21 cellular contexts compared by ENCODE assay signal in genomic region chr9:15355669-15356068, GRCh38. TPM values are rescaled to one million over a fixed set of nuclear protein-coding genes. Genes with fewer than 3 reads are reported as not detected.
DNase-seq lines count a peak whose midpoint lies in the region; ATAC-seq, FAIRE-seq and TF ChIP-seq lines count a peak whose summit lies in the region.
"Had no signal": no experiment of that assay in that cellular context is flagged by ENCODE, and none has a peak within 500 bp of the region (broad histone marks: within the 10 kb centered on the region; RNA-seq: fewer than 3 reads in every experiment).

No MANE protein-coding gene starts in this region.

- H3K4me1 ChIP-seq in HepG2 (ENCODE audit: insufficient read depth, low read length) (peaks cover 69% of the 10 kb centered on the region), right lobe of liver (no peaks in the 10 kb centered on the region), iPS-15b (ENCODE audit: control insufficient read depth, insufficient read depth, low read length) (peaks cover 12% of the 10 kb centered on the region), smooth muscle cell (ENCODE audit: low read depth) (no peaks in the 10 kb centered on the region), heart right ventricle (no peaks in the 10 kb centered on the region)
- H3K4me1 ChIP-seq: Peyer's patch had no signal

- FAIRE-seq in HepG2 (lab: Jason Lieb, UNC) = no peak

- H3K4me2 ChIP-seq in HepG2 (ENCODE audit: low read depth, low read length) (no peak overlapping the region), smooth muscle cell (no peak overlapping the region)

- H3K27me3 ChIP-seq in HepG2 (ENCODE audit: control insufficient read depth in 1 of 2, insufficient read depth in 2 of 2, low read length in 2 of 2) = no peaks in the 10 kb centered on the region
- no peaks in the 10 kb centered on the region for H3K27me3 ChIP-seq in right lobe of liver
- no peaks in the 10 kb centered on the region for H3K27me3 ChIP-seq in iPS-15b (ENCODE audit: control insufficient read depth, insufficient read depth, low read length)
- H3K27me3 ChIP-seq in smooth muscle cell (ENCODE audit: low read depth) = no peaks in the 10 kb centered on the region
- no peaks in the 10 kb centered on the region for H3K27me3 ChIP-seq in heart right ventricle
- H3K27me3 ChIP-seq: Peyer's patch had no signal

- no TSS peak for BruUV-seq in HepG2 (replicated peaks; lab: Mats Ljungman, UMichigan)

- POLR2A ChIA-PET in HepG2 (lab: Yijun Ruan, JAX) = no interaction called here

- no peaks in the 10 kb centered on the region for H3K9me3 Mint-ChIP-seq in stimulated activated memory B cell treated with anti-CD40 and anti-IgM and Interleukin-4, amounts not matched to agents 10 μg/mL and 1 μg/mL and 100 μg/mL, for 72 hours

- H3K27me3 Mint-ChIP-seq in T-helper 17 cell = no peaks in the 10 kb centered on the region
- H3K27me3 Mint-ChIP-seq in stimulated activated memory B cell treated with anti-CD40 and anti-IgM and Interleukin-4, amounts not matched to agents 10 μg/mL and 1 μg/mL and 100 μg/mL, for 72 hours = no peaks in the 10 kb centered on the region

- no peaks in the 10 kb centered on the region for H3K36me3 ChIP-seq in HepG2 (replicated peaks in 1 of 2; ENCODE audit: control insufficient read depth in 1 of 2, insufficient read depth in 2 of 2, low read length in 2 of 2)
- no peaks in the 10 kb centered on the region for H3K36me3 ChIP-seq in right lobe of liver
- H3K36me3 ChIP-seq in iPS-15b (ENCODE audit: control insufficient read depth, insufficient read depth, low read length) = no peaks in the 10 kb centered on the region
- no peaks in the 10 kb centered on the region for H3K36me3 ChIP-seq in smooth muscle cell (ENCODE audit: low read depth)
- no peaks in the 10 kb centered on the region for H3K36me3 ChIP-seq in heart right ventricle
- H3K36me3 ChIP-seq: MG63, Peyer's patch had no signal

- H3K9ac ChIP-seq in HepG2 (ENCODE audit: insufficient read depth, low read depth, low read length) = no peak overlapping the region
- H3K9ac ChIP-seq in iPS-15b (ENCODE audit: low read depth, low read length) = peak overlapping the region; percentile 4
- H3K9ac ChIP-seq in smooth muscle cell (ENCODE audit: low read depth) = no peak overlapping the region

- H3K4me3 Mint-ChIP-seq in T-helper 17 cell = no peak overlapping the region
- H3K4me3 Mint-ChIP-seq in stimulated activated memory B cell treated with anti-CD40 and anti-IgM and Interleukin-4, amounts not matched to agents 10 μg/mL and 1 μg/mL and 100 μg/mL, for 72 hours = no peak overlapping the region

- CTCF ChIA-PET in HepG2 (lab: Yijun Ruan, JAX; ENCODE audit: low intra/inter-chr PET ratio, low total read pairs) = no interaction called here

- H3K79me2 ChIP-seq in HepG2 (ENCODE audit: insufficient read depth, low read length) (no peaks in the 10 kb centered on the region), smooth muscle cell (ENCODE audit: low read depth) (no peaks in the 10 kb centered on the region)

- H4K20me1 ChIP-seq in HepG2 (ENCODE audit: insufficient read depth, low read length) = no peaks in the 10 kb centered on the region
- H4K20me1 ChIP-seq in smooth muscle cell (ENCODE audit: low read depth) = no peaks in the 10 kb centered on the region

- H3K27ac ChIP-seq in HepG2 (ENCODE audit: extremely low read length, insufficient read depth, low read length) = peak overlapping the region; percentile 36
- H3K27ac ChIP-seq in right lobe of liver = no peak overlapping the region
- H3K27ac ChIP-seq in smooth muscle cell (ENCODE audit: low read depth) = no peak overlapping the region
- H3K27ac ChIP-seq in heart right ventricle = no peak overlapping the region
- H3K27ac ChIP-seq: HL-60, Peyer's patch had no signal

- TF ChIP-seq EP300 in HepG2 (IDR thresholded peaks at IDR 0.05; ENCODE audit: low read depth in 2 of 2, low read length in 2 of 2) = no peak
- TF ChIP-seq EP300 in HepG2 (CRISPR knock-in tag; IDR thresholded peaks at IDR 0.05; ENCODE audit: borderline replicate concordance) = no peak

- H3K36me3 Mint-ChIP-seq in T-helper 17 cell (ENCODE audit: low read depth) = no peaks in the 10 kb centered on the region
- H3K36me3 Mint-ChIP-seq in stimulated activated memory B cell treated with anti-CD40 and anti-IgM and Interleukin-4, amounts not matched to agents 10 μg/mL and 1 μg/mL and 100 μg/mL, for 72 hours = no peaks in the 10 kb centered on the region

- ATAC-seq in HepG2 = no peak
- no peak for ATAC-seq in right lobe of liver
- no peak for ATAC-seq in T-helper 17 cell
- no peak for ATAC-seq in left colon
- no peak for ATAC-seq in stimulated activated memory B cell treated with anti-CD40 and anti-IgM and Interleukin-4, amounts not matched to agents 10 μg/mL and 1 μg/mL and 100 μg/mL, for 72 hours
- no peak for ATAC-seq in heart right ventricle
- ATAC-seq: HCT116 had no signal

- TF ChIP-seq RAD21 in HepG2 (CRISPR knock-in tag; IDR thresholded peaks at IDR 0.05) = no peak

- DNase-seq in HepG2 (ENCODE audit: low spot score) (no peak), right lobe of liver (no peak), T-helper 17 cell (no peak), smooth muscle cell (lab: John Stamatoyannopoulos, UW; ENCODE audit: unreplicated experiment) (no peak), left colon (no peak), heart right ventricle (no peak)
- DNase-seq: 8988T, ACHN, DMS153, KBM-7, MG63, NCI-H2029, NCI-H446 treated with DMSO at 0.1 percent for 48 hours, NCI-H526, OCI-M1, Peyer's patch, SHP77 treated with DMSO at 0.1 percent for 48 hours had no signal

- no peaks in the 10 kb centered on the region for H3K9me3 ChIP-seq in HepG2 (ENCODE audit: low read length)
- H3K9me3 ChIP-seq in right lobe of liver = no peaks in the 10 kb centered on the region
- no peaks in the 10 kb centered on the region for H3K9me3 ChIP-seq in T-helper 17 cell (ENCODE audit: control insufficient read depth, low read length, poor library complexity, severe bottlenecking)
- H3K9me3 ChIP-seq in iPS-15b (ENCODE audit: control insufficient read depth, insufficient read depth, low read length) = no peaks in the 10 kb centered on the region
- H3K9me3 ChIP-seq in smooth muscle cell (replicated peaks; ENCODE audit: low read depth) = no peaks in the 10 kb centered on the region
- no peaks in the 10 kb centered on the region for H3K9me3 ChIP-seq in heart right ventricle
- H3K9me3 ChIP-seq: MG63, Peyer's patch had no signal

- TF ChIP-seq POLR2A in HepG2 (IDR thresholded peaks at IDR 0.05; ENCODE audit: insufficient read depth in 1 of 2, low read depth in 2 of 2, low read length in 2 of 2) (no peak), right lobe of liver (IDR thresholded peaks at IDR 0.05) (no peak)

- no peak for TF ChIP-seq CTCF in HepG2 (CRISPR knock-in tag; IDR thresholded peaks at IDR 0.05)
- no peak for TF ChIP-seq CTCF in right lobe of liver (IDR thresholded peaks at IDR 0.05)
- no peak for TF ChIP-seq CTCF in smooth muscle cell (IDR thresholded peaks at IDR 0.05; ENCODE audit: borderline replicate concordance, insufficient read depth, poor library complexity, severe bottlenecking)
- no peak for TF ChIP-seq CTCF in heart right ventricle (IDR thresholded peaks at IDR 0.05)

- H3K4me3 ChIP-seq in HepG2 (replicated peaks in 1 of 3; ENCODE audit: insufficient read depth in 1 of 3, low read depth in 2 of 3, low read length in 3 of 3) (no peak overlapping the region), right lobe of liver (no peak overlapping the region), iPS-15b (ENCODE audit: low read depth, low read length) (no peak overlapping the region), smooth muscle cell (no peak overlapping the region), heart right ventricle (no peak overlapping the region)
- H3K4me3 ChIP-seq: MG63, Peyer's patch had no signal

- peaks cover 13% of the 10 kb centered on the region for H3K4me1 Mint-ChIP-seq in T-helper 17 cell
- peaks cover 8% of the 10 kb centered on the region for H3K4me1 Mint-ChIP-seq in stimulated activated memory B cell treated with anti-CD40 and anti-IgM and Interleukin-4, amounts not matched to agents 10 μg/mL and 1 μg/mL and 100 μg/mL, for 72 hours

- intact Hi-C loops in HepG2 (cut with micrococcal nuclease; ENCODE audit: unreplicated experiment) = loop anchor here (2.0 kb wide), 1 partner anchor 145 kb away; no protein-coding TSS in a partner anchor
- intact Hi-C loops in right lobe of liver (cut with DNase I) = no loop called here
- intact Hi-C loops in left colon (cut with DNase I, micrococcal nuclease) = no loop called here
- intact Hi-C loops in heart right ventricle (cut with DNase I) = loop anchor here in 1 of 10 donors (10.0 kb wide), 1 partner anchor 51 kb away; the partner anchor contains the start of gene TTC39B

- in situ Hi-C loops in HepG2 (cut with HindIII; ENCODE audit: extremely low pct_ligation_motif_present, low pct_unique_long_range_greater_than_20kb) = no loop called here

- peak overlapping the region; percentile 27 for H3K27ac Mint-ChIP-seq in T-helper 17 cell
- no peak overlapping the region for H3K27ac Mint-ChIP-seq in stimulated activated memory B cell treated with anti-CD40 and anti-IgM and Interleukin-4, amounts not matched to agents 10 μg/mL and 1 μg/mL and 100 μg/mL, for 72 hours

- H2AFZ ChIP-seq in HepG2 (ENCODE audit: low read length) = no peak overlapping the region
- H2AFZ ChIP-seq in smooth muscle cell (ENCODE audit: low read depth) = peak overlapping the region; percentile 59

- WGBS in HepG2 (ENCODE audit: low lambda C conversion rate) = 96% methylated on average over 6 of the region's 6 CpGs
- 92% methylated on average over 3 of the region's 6 CpGs for WGBS in right lobe of liver (ENCODE audit: insufficient coverage, low coverage, low lambda C conversion rate, missing lambda C conversion rate)
- 81% methylated on average over 6 of the region's 6 CpGs for WGBS in smooth muscle cell (ENCODE audit: low lambda C conversion rate)
- WGBS in heart right ventricle, 2 donors = 85 to 88% methylated on average over 6 of the region's 6 CpGs

- no peaks in the 10 kb centered on the region for H3F3A ChIP-seq in smooth muscle cell (ENCODE audit: low read depth)

RNA-seq across cellular contexts. Expression of gene TTC39B, which starts 48.7 kb away (rescaled TPM):
- 18.5 and 19.4 TPM in 2 replicates for total RNA-seq in HepG2 (2016; rRNA removed; fragmentation: Illumina TruSeq; extraction: Trizol)
- 3.7 and 4.6 TPM in 2 replicates for total RNA-seq in HepG2 (2016; cell fraction: cytosol; rRNA removed; fragmentation: Illumina TruSeq; extraction: Trizol; ENCODE audit: low read depth)
- 19.8 and 20.5 TPM in 2 replicates for total RNA-seq in HepG2 (2016; cell fraction: insoluble cytoplasmic fraction; rRNA removed; fragmentation: Illumina TruSeq; extraction: Trizol)
- total RNA-seq in HepG2 (2016; cell fraction: membrane; rRNA removed; fragmentation: Illumina TruSeq; extraction: Trizol) = 7.6 and 10.4 TPM in 2 replicates
- total RNA-seq in HepG2 (2016; cell fraction: nucleus; rRNA removed; fragmentation: Illumina TruSeq; extraction: Trizol) = 28.5 and 32.5 TPM in 2 replicates
- 9.8 and 14.3 TPM in 2 replicates for polyA plus RNA-seq in HepG2 (2011; rRNA removed)
- 4.3 and 4.7 TPM in 2 replicates for polyA plus RNA-seq in HepG2 (2011; cell fraction: cytosol; rRNA removed)
- polyA plus RNA-seq in HepG2 (2011; cell fraction: nucleus; rRNA removed) = 19.0 and 22.8 TPM in 2 replicates
- polyA plus RNA-seq in HepG2 (2012) = 5.4 and 7.7 TPM in 2 replicates
- 1.6 and 1.8 TPM in 2 replicates for polyA plus RNA-seq in HepG2 (2016; cell fraction: cytosol; fragmentation: Illumina TruSeq; extraction: Trizol; ENCODE audit: low read depth)
- polyA plus RNA-seq in HepG2 (2016; cell fraction: insoluble cytoplasmic fraction; fragmentation: Illumina TruSeq; extraction: Trizol; ENCODE audit: low read depth) = 9.2 and 10.2 TPM in 2 replicates
- 3.8 and 4.1 TPM in 2 replicates for polyA plus RNA-seq in HepG2 (2016; cell fraction: membrane; fragmentation: Illumina TruSeq; extraction: Trizol; ENCODE audit: low read depth)
- polyA plus RNA-seq in HepG2 (2016; cell fraction: nucleus; fragmentation: Illumina TruSeq; extraction: Trizol; ENCODE audit: insufficient read depth, low read depth) = 20.6 and 23.2 TPM in 2 replicates
- polyA minus RNA-seq in HepG2 (2011; rRNA and poly(A)+ RNA removed; ENCODE audit: low replicate concordance) = 0.61 and 32.6 TPM in 2 replicates
- polyA minus RNA-seq in HepG2 (2011; cell fraction: cytosol; rRNA and poly(A)+ RNA removed) = 14.8 and 15.7 TPM in 2 replicates
- polyA minus RNA-seq in HepG2 (2011; cell fraction: nucleus; rRNA and poly(A)+ RNA removed) = 59.2 and 75.3 TPM in 2 replicates
- total RNA-seq in right lobe of liver = 1 to 10 TPM; 4.5 to 9.9 (median 7.6) TPM
- 10 to 100 TPM; 28.7 to 35.6 TPM for total RNA-seq in T-helper 17 cell
- total RNA-seq in smooth muscle cell = 12.1 and 13.3 TPM in 2 replicates
- 3.5 and 3.8 TPM in 2 replicates for polyA plus RNA-seq in smooth muscle cell
- 10 to 100 TPM; 45.3 to 50.5 TPM for total RNA-seq in left colon
- 1 to 10 TPM; 1.1 to 4.3 (median 1.6) TPM for total RNA-seq in heart right ventricle
- polyA plus RNA-seq in heart right ventricle = 1 to 10 TPM in 1 of 2 donors, under 1 TPM in 1; 0.52 to 1.1 TPM
